ENCODE assay signal across 20 cellular contexts in the genomic region with DNA sequence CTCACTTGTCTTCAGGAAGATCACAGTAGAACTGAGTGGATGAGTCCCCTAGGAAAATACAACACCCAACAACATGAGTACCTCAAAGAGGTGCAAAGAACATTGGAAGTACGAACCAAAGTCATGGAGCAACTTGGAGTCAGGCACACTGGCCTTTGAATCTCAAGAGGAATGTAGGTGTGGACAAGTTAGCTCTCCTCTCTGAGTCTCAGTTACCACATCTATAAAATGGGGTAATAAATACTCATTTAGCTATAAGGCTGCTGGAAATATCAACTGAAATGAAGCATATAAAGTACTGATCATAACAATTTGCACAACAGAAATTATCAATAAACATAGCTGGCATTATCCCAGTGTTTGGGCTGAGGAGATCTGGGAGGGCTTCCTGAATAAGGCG.
"Had no signal": no experiment of that assay in that cellular context is flagged by ENCODE, and none has a peak within 500 bp of the region (broad histone marks: within the 10 kb centered on the region; RNA-seq: fewer than 3 reads in every experiment).

No MANE protein-coding gene starts in this region.

- H3K27ac ChIP-seq: dorsolateral prefrontal cortex, heart left ventricle, tibial artery, upper lobe of right lung, vagina had no signal

- FAIRE-seq: frontal cortex had no signal

- H3K4me3 Mint-ChIP-seq: mesothelial cell of epicardium; nephron; stimulated activated memory B cell treated with anti-CD40 and anti-IgM and Interleukin-4, amounts not matched to agents 10 μg/mL and 1 μg/mL and 100 μg/mL, for 72 hours; stimulated activated naive CD8-positive, alpha-beta T cell treated with anti-CD3 and anti-CD28 coated beads, Interleukin-15, Interleukin-2, amounts not matched to agents 100 ng/mL and 50 ng/mL, for 24 hours had no signal

- H3K9me3 ChIP-seq: heart left ventricle, psoas muscle, spleen, tibial artery, upper lobe of right lung, vagina had no signal

- H3K27me3 Mint-ChIP-seq: stimulated activated memory B cell treated with anti-CD40 and anti-IgM and Interleukin-4, amounts not matched to agents 10 μg/mL and 1 μg/mL and 100 μg/mL, for 72 hours; stimulated activated naive CD8-positive, alpha-beta T cell treated with anti-CD3 and anti-CD28 coated beads, Interleukin-15, Interleukin-2, amounts not matched to agents 100 ng/mL and 50 ng/mL, for 24 hours had no signal

- ATAC-seq: stimulated activated memory B cell treated with anti-CD40 and anti-IgM and Interleukin-4, amounts not matched to agents 10 μg/mL and 1 μg/mL and 100 μg/mL, for 72 hours; upper lobe of right lung had no signal

- H3K36me3 ChIP-seq: heart left ventricle, spleen, tibial artery, upper lobe of right lung, vagina had no signal

- H3K36me3 Mint-ChIP-seq: mesothelial cell of epicardium; stimulated activated memory B cell treated with anti-CD40 and anti-IgM and Interleukin-4, amounts not matched to agents 10 μg/mL and 1 μg/mL and 100 μg/mL, for 72 hours had no signal

- H3K27me3 ChIP-seq: dorsolateral prefrontal cortex, heart left ventricle, spleen, tibial artery, upper lobe of right lung, vagina had no signal

- DNase-seq: cortex of kidney; dorsolateral prefrontal cortex; effector CD8-positive, alpha-beta T cell; heart left ventricle; hypothalamus; islet precursor cell; psoas muscle; retina; spleen; stimulated activated CD4-positive, alpha-beta T cell treated with anti-CD3 and anti-CD28 coated beads, Interleukin-15, amount 100 ng/mL, for 24 hours; stimulated activated CD4-positive, alpha-beta T cell treated with anti-CD3 and anti-CD28 coated beads, Interleukin-1b, Interleukin-23, amount 100 ng/mL, for 48 hours; stimulated activated CD4-positive, alpha-beta T cell treated with anti-CD3 and anti-CD28 coated beads, Interleukin-4, amount 100 ng/mL, for 24 hours; tibial artery; upper lobe of right lung had no signal

- H3K9me3 Mint-ChIP-seq: nephron; stimulated activated memory B cell treated with anti-CD40 and anti-IgM and Interleukin-4, amounts not matched to agents 10 μg/mL and 1 μg/mL and 100 μg/mL, for 72 hours; stimulated activated naive CD8-positive, alpha-beta T cell treated with anti-CD3 and anti-CD28 coated beads, Interleukin-15, Interleukin-2, amounts not matched to agents 100 ng/mL and 50 ng/mL, for 24 hours had no signal

- H3K4me3 ChIP-seq: dorsolateral prefrontal cortex, heart left ventricle, psoas muscle, spleen, tibial artery, upper lobe of right lung, vagina had no signal

- H3K27ac Mint-ChIP-seq: mesothelial cell of epicardium; nephron; stimulated activated memory B cell treated with anti-CD40 and anti-IgM and Interleukin-4, amounts not matched to agents 10 μg/mL and 1 μg/mL and 100 μg/mL, for 72 hours; stimulated activated naive CD8-positive, alpha-beta T cell treated with anti-CD3 and anti-CD28 coated beads, Interleukin-15, Interleukin-2, amounts not matched to agents 100 ng/mL and 50 ng/mL, for 24 hours had no signal
